In genomic region chr2:231671617-231672350, GRCh38 we compare ENCODE assay signal across 8 cellular contexts. TPM values are rescaled to one million over a fixed set of nuclear protein-coding genes. Genes with fewer than 3 reads are reported as not detected.
DNase-seq lines count a peak whose midpoint lies in the region; ATAC-seq lines count a peak whose summit lies in the region.

No MANE protein-coding gene starts in this region.

- no peaks in the 10 kb centered on the region for H3K9me3 ChIP-seq in BLaER1 treated with 17β-estradiol and CSF1 and Interleukin-3, amounts not matched to agents 10 nM and 100 nM (replicated peaks in 1 of 11)
- H3K9me3 ChIP-seq in HUES64 (ENCODE audit: insufficient read depth, low read depth, low read length), result no peaks in the 10 kb centered on the region

- peak overlapping the region; percentile 9 to 62 (median 46); a peak in 17 of 20 replicates for H3K4me3 ChIP-seq in BLaER1 treated with 17β-estradiol and CSF1 and Interleukin-3, amounts not matched to agents 10 nM and 100 nM
- no peak overlapping the region for H3K4me3 ChIP-seq in HUES64 (ENCODE audit: low read length)

- H3K4me2 ChIP-seq in BLaER1 treated with 17β-estradiol and CSF1 and Interleukin-3, amounts not matched to agents 10 nM and 100 nM, result peak overlapping the region; percentile 92 to 99 (median 97)

- ATAC-seq in GM19452 (IDR thresholded peaks at IDR 0.05; ENCODE audit: unreplicated experiment), result peak; percentile 47

- H3K27ac ChIP-seq in BLaER1 treated with 17β-estradiol and CSF1 and Interleukin-3, amounts not matched to agents 10 nM and 100 nM, result peak overlapping the region; percentile 83 to 99 (median 94); a peak in 21 of 22 replicates
- H3K27ac ChIP-seq in HUES64 (ENCODE audit: low read depth, low read length) (peak overlapping the region; percentile 94), layer of hippocampus (ENCODE audit: low read depth, low read length) (peak overlapping the region; percentile 73)

- WGBS in HUES64, result 40% methylated on average over 19 of the region's 19 CpGs

- H4K20me1 ChIP-seq in BLaER1 treated with 17β-estradiol and CSF1 and Interleukin-3, amounts not matched to agents 10 nM and 100 nM, result no peaks in the 10 kb centered on the region

- H3K4me1 ChIP-seq in BLaER1 treated with 17β-estradiol and CSF1 and Interleukin-3, amounts not matched to agents 10 nM and 100 nM, result peaks cover 94 to 100% (median 97%) of the 10 kb centered on the region in 10 experiments
- H3K4me1 ChIP-seq in HUES64 (ENCODE audit: insufficient read depth, low read length), result peaks cover 29% of the 10 kb centered on the region

- no peaks in the 10 kb centered on the region for H3K27me3 ChIP-seq in BLaER1 treated with 17β-estradiol and CSF1 and Interleukin-3, amounts not matched to agents 10 nM and 100 nM
- H3K27me3 ChIP-seq in HUES64 (ENCODE audit: insufficient read depth, low read length) (no peaks in the 10 kb centered on the region), layer of hippocampus (ENCODE audit: control insufficient read depth, insufficient read depth, low read length) (no peaks in the 10 kb centered on the region)

- no peaks in the 10 kb centered on the region for H3K36me3 ChIP-seq in BLaER1 treated with 17β-estradiol and CSF1 and Interleukin-3, amounts not matched to agents 10 nM and 100 nM
- no peaks in the 10 kb centered on the region for H3K36me3 ChIP-seq in HUES64 (ENCODE audit: insufficient read depth, low read length)

- peak overlapping the region; percentile 78 to 91 (median 84); a peak in 21 of 22 replicates for H3K9ac ChIP-seq in BLaER1 treated with 17β-estradiol and CSF1 and Interleukin-3, amounts not matched to agents 10 nM and 100 nM
- H3K9ac ChIP-seq in HUES64 (ENCODE audit: low read depth, low read length), result no peak overlapping the region

- no peak for DNase-seq in retina
- DNase-seq in NCI-H446 treated with DMSO at 0.1 percent for 48 hours (lab: John Stamatoyannopoulos, UW), result no peak
- no peak for DNase-seq in kidney tubule cell (ENCODE audit: low spot score)
- DNase-seq in central memory CD4-positive, alpha-beta T cell, result no peak

RNA-seq across cellular contexts. Expression of gene PTMA, which starts 36.5 kb away (rescaled TPM):
- polyA plus RNA-seq in HUES64 (2013, experiment 1 of 2), result 1,960 TPM
- 2,220 TPM for polyA plus RNA-seq in HUES64 (2013, experiment 2 of 2)
